Comparison of ENCODE assay signal across 27 cellular contexts in the genomic region with DNA sequence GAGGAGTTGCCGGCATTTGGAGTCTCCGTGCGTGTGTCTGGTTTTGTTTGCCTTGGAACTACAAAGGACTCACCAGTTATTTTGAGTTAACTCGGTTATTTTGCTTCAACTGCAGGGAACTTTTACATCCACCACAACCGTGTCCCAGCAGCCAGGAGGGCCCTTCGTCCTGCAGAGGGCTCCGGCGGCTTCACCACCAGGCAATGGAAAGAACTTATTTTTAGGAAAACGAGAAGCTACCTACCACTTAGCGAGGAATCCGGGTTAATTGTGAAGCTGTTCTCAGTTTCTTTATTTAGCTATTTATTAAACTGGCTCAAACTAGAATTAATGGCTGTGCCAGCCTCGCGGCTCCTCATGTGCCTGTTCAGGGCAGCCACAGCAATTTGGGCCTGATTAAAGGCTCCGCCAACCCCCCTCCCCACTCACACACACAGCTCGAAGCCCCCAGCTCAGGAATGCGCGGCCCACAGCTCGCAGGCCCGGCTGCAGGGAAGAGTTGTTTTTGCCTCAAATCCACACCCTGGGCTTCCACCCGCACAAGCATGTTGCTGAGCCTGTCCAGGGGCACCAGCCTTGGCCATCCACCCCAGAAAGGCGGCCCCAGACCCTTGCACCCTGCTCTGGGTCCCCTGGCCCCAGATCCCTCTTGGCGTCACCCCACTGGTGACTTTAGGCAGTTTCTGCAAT. TPM values are rescaled to one million over a fixed set of nuclear protein-coding genes. Genes with fewer than 3 reads are reported as not detected.
DNase-seq lines count a peak whose midpoint lies in the region; ATAC-seq and TF ChIP-seq lines count a peak whose summit lies in the region.
"Had no signal": no experiment of that assay in that cellular context is flagged by ENCODE, and none has a peak within 500 bp of the region (broad histone marks: within the 10 kb centered on the region; RNA-seq: fewer than 3 reads in every experiment).

No MANE protein-coding gene starts in this region.

- peak; percentile 7 for DNase-seq in left cardiac atrium
- no peak for DNase-seq in right cardiac atrium
- DNase-seq in endodermal cell, result peak; percentile 42
- DNase-seq in omental fat pad (ENCODE audit: low spot score), result peak; percentile 8
- no peak for DNase-seq in MCF 10A (ENCODE audit: unreplicated experiment)
- DNase-seq in nephron progenitor cell, result no peak
- DNase-seq in superior temporal gyrus (ENCODE audit: extremely low spot score), result no peak
- DNase-seq: activated CD8-positive, alpha-beta T cell treated with anti-CD3 and anti-CD28 coated beads, Interleukin-2, amount 10 ng/mL, durations not matched to agents 7 days and 5 days; activated T-cell treated with anti-CD3 and anti-CD28 coated beads, Interleukin-2, amount 50 U/mL, for 48 hours; central memory CD4-positive, alpha-beta T cell; DND-41; glutamatergic neuron; Kasumi-1; NCI-H1694; NCI-H2171; NCI-H510A treated with DMSO at 0.1 percent for 48 hours had no signal

- intact Hi-C loops in left cardiac atrium (cut with DNase I) (no loop called here), right cardiac atrium (cut with DNase I) (no loop called here), MCF 10A (cut with micrococcal nuclease) (no loop called here)

- CTCF ChIA-PET in MCF 10A (lab: Yijun Ruan, JAX), result interaction anchor here (0.6 kb wide), 1 partner anchor 357 kb away, joined by 5 read pairs; no protein-coding TSS in a partner anchor

- no peaks in the 10 kb centered on the region for H3K36me3 Mint-ChIP-seq in endodermal cell (ENCODE audit: low read depth)
- peaks cover 6% of the 10 kb centered on the region for H3K36me3 Mint-ChIP-seq in MCF 10A (ENCODE audit: insufficient read depth, unreplicated experiment)
- no peaks in the 10 kb centered on the region for H3K36me3 Mint-ChIP-seq in nephron progenitor cell (ENCODE audit: low read depth)
- H3K36me3 Mint-ChIP-seq: activated naive CD4-positive, alpha-beta T cell treated with anti-CD3 and anti-CD28 coated beads, Interleukin-2, amount 50 U/mL, for 24 hours; naive thymus-derived CD8-positive, alpha-beta T cell; T-cell had no signal

- POLR2A ChIA-PET in MCF 10A (lab: Yijun Ruan, JAX), result no interaction called here

- no peaks in the 10 kb centered on the region for H3K36me3 ChIP-seq in endodermal cell (ENCODE audit: control insufficient read depth, insufficient read depth, low read length)
- H3K36me3 ChIP-seq: BLaER1 had no signal

- H3K9ac ChIP-seq in endodermal cell (ENCODE audit: extremely low read depth, low read length, poor library complexity, severe bottlenecking), result no peak overlapping the region
- H3K9ac ChIP-seq: BLaER1 had no signal

- H3K9me3 ChIP-seq in right cardiac atrium (ENCODE audit: control insufficient read depth, low read length) (no peaks in the 10 kb centered on the region), endodermal cell (ENCODE audit: control insufficient read depth, low read length) (no peaks in the 10 kb centered on the region)
- H3K9me3 ChIP-seq: BLaER1, Caco-2 had no signal

- H3K27ac ChIP-seq in right cardiac atrium (ENCODE audit: low read length) (no peak overlapping the region), endodermal cell (ENCODE audit: low read depth, low read length) (no peak overlapping the region)
- H3K27ac ChIP-seq: BLaER1, dorsolateral prefrontal cortex had no signal

- H3K4me3 ChIP-seq in right cardiac atrium (ENCODE audit: low read length) (no peak overlapping the region), endodermal cell (ENCODE audit: low read length) (no peak overlapping the region)
- H3K4me3 ChIP-seq: BLaER1, dorsolateral prefrontal cortex, GM12878 had no signal

- peaks cover 2% of the 10 kb centered on the region for H3K4me1 Mint-ChIP-seq in endodermal cell
- H3K4me1 Mint-ChIP-seq in MCF 10A (ENCODE audit: insufficient read depth, unreplicated experiment), result no peaks in the 10 kb centered on the region
- H3K4me1 Mint-ChIP-seq in nephron progenitor cell, result peaks cover 43% of the 10 kb centered on the region
- H3K4me1 Mint-ChIP-seq: activated naive CD4-positive, alpha-beta T cell treated with anti-CD3 and anti-CD28 coated beads, Interleukin-2, amount 50 U/mL, for 24 hours; naive thymus-derived CD8-positive, alpha-beta T cell; T-cell had no signal

- H3K27me3 Mint-ChIP-seq in endodermal cell (ENCODE audit: insufficient read depth) (peaks cover 4% of the 10 kb centered on the region), MCF 10A (ENCODE audit: insufficient read depth, unreplicated experiment) (peaks cover 13% of the 10 kb centered on the region), nephron progenitor cell (ENCODE audit: low read depth, poor library complexity) (peaks cover 5% of the 10 kb centered on the region)

- H3K4me1 ChIP-seq in right cardiac atrium (ENCODE audit: control insufficient read depth, insufficient read depth, low read length) (no peaks in the 10 kb centered on the region), endodermal cell (ENCODE audit: control insufficient read depth, insufficient read depth, low read length) (no peaks in the 10 kb centered on the region)
- H3K4me1 ChIP-seq: BLaER1, Caco-2 had no signal

- no TSS peak for BruUV-seq in MCF 10A (replicated peaks; lab: Mats Ljungman, UMichigan)

- H3K27me3 ChIP-seq in right cardiac atrium (ENCODE audit: control insufficient read depth, insufficient read depth), result no peaks in the 10 kb centered on the region
- H3K27me3 ChIP-seq in endodermal cell (ENCODE audit: control insufficient read depth, insufficient read depth, low read length, poor library complexity, severe bottlenecking), result no peaks in the 10 kb centered on the region
- H3K27me3 ChIP-seq: BLaER1 had no signal

- H3K4me3 Mint-ChIP-seq in endodermal cell (no peak overlapping the region), MCF 10A (ENCODE audit: unreplicated experiment) (no peak overlapping the region), nephron progenitor cell (no peak overlapping the region)
- H3K4me3 Mint-ChIP-seq: activated CD8-positive, alpha-beta T cell treated with anti-CD3 and anti-CD28 coated beads, Interleukin-2, amount 10 ng/mL, durations not matched to agents 7 days and 5 days; activated naive CD4-positive, alpha-beta T cell treated with anti-CD3 and anti-CD28 coated beads, Interleukin-2, amount 50 U/mL, for 24 hours; naive thymus-derived CD8-positive, alpha-beta T cell; T-cell had no signal

- no peak overlapping the region for H3K27ac Mint-ChIP-seq in endodermal cell
- no peak overlapping the region for H3K27ac Mint-ChIP-seq in MCF 10A (ENCODE audit: low read depth, unreplicated experiment)
- H3K27ac Mint-ChIP-seq in nephron progenitor cell, result no peak overlapping the region
- H3K27ac Mint-ChIP-seq: activated CD8-positive, alpha-beta T cell treated with anti-CD3 and anti-CD28 coated beads, Interleukin-2, amount 10 ng/mL, durations not matched to agents 7 days and 5 days; activated naive CD4-positive, alpha-beta T cell treated with anti-CD3 and anti-CD28 coated beads, Interleukin-2, amount 50 U/mL, for 24 hours; naive thymus-derived CD8-positive, alpha-beta T cell; progenitor cell of endocrine pancreas; T-cell had no signal

- WGBS in right cardiac atrium, result 51% methylated on average over 22 of the region's 22 CpGs
- 81 to 85% methylated on average over 11 to 22 of the region's 22 CpGs for WGBS in endodermal cell (ENCODE audit: insufficient coverage in 1 of 2, insufficient read length in 1 of 2), 2 experiments

- peaks cover 4% of the 10 kb centered on the region for H3K9me3 Mint-ChIP-seq in endodermal cell
- no peaks in the 10 kb centered on the region for H3K9me3 Mint-ChIP-seq in MCF 10A (ENCODE audit: unreplicated experiment)
- peaks cover 6% of the 10 kb centered on the region for H3K9me3 Mint-ChIP-seq in nephron progenitor cell
- H3K9me3 Mint-ChIP-seq: activated naive CD4-positive, alpha-beta T cell treated with anti-CD3 and anti-CD28 coated beads, Interleukin-2, amount 50 U/mL, for 24 hours had no signal

- ATAC-seq in left cardiac atrium (no peak), right cardiac atrium (no peak), omental fat pad (ENCODE audit: low FRiP score) (no peak)
- ATAC-seq: activated CD8-positive, alpha-beta T cell treated with anti-CD3 and anti-CD28 coated beads, Interleukin-2, amount 10 ng/mL, durations not matched to agents 7 days and 5 days; GM12878; naive thymus-derived CD8-positive, alpha-beta T cell; Panc1; T-cell had no signal

- TF ChIP-seq CTCF in endodermal cell (conservative IDR thresholded peaks at IDR 0.05), result no peak
- TF ChIP-seq CTCF in omental fat pad (IDR thresholded peaks at IDR 0.05), result no peak
- no peak for TF ChIP-seq CTCF in MCF 10A (IDR thresholded peaks at IDR 0.05; ENCODE audit: unreplicated experiment)
- TF ChIP-seq CTCF in nephron progenitor cell (IDR thresholded peaks at IDR 0.05), result no peak

RNA-seq across cellular contexts. Expression of gene FGF3, which starts 55.9 kb away (rescaled TPM):
- total RNA-seq in left cardiac atrium, result not detected
- not detected for total RNA-seq in right cardiac atrium
- polyA plus RNA-seq in right cardiac atrium, result not detected
- not detected for total RNA-seq in endodermal cell
- polyA plus RNA-seq in endodermal cell (2013, experiment 1 of 2), result 0.39 TPM
- polyA plus RNA-seq in endodermal cell (2013, experiment 2 of 2), result 0.41 TPM
- total RNA-seq in omental fat pad, result not detected
- total RNA-seq in MCF 10A (2022), result not detected in 2 replicates
- total RNA-seq: activated CD8-positive, alpha-beta T cell treated with anti-CD3 and anti-CD28 coated beads, Interleukin-2, amount 10 ng/mL, durations not matched to agents 7 days and 5 days; Caco-2; dorsolateral prefrontal cortex; GM12878; naive thymus-derived CD8-positive, alpha-beta T cell; progenitor cell of endocrine pancreas; skeletal muscle tissue; T-cell; urinary bladder had no signal
- polyA plus RNA-seq: GM12878; naive thymus-derived CD8-positive, alpha-beta T cell; urinary bladder had no signal

Comparison
In these comparisons a context has a peak if more than half of its experiments do, and no peak if none do; other contexts are left out.
1. DNase-seq: peak in left cardiac atrium (single experiment), endodermal cell (single experiment) and omental fat pad (single experiment); none in right cardiac atrium (0 of 3), MCF 10A (single experiment), nephron progenitor cell (single experiment) and superior temporal gyrus (single experiment).